ENCODE assay signal across 13 cellular contexts in genomic region chr15:40744810-40745152, GRCh38. TPM values are rescaled to one million over a fixed set of nuclear protein-coding genes. Genes with fewer than 3 reads are reported as not detected.
DNase-seq lines count a peak whose midpoint lies in the region; ATAC-seq and TF ChIP-seq lines count a peak whose summit lies in the region.
"Had no signal": no experiment of that assay in that cellular context is flagged by ENCODE, and none has a peak within 500 bp of the region (broad histone marks: within the 10 kb centered on the region; RNA-seq: fewer than 3 reads in every experiment).

No MANE protein-coding gene starts in this region.

- H3K27ac ChIP-seq in neural progenitor cell (peak overlapping the region; percentile 49), WERI-Rb-1 (no peak overlapping the region)
- H3K27ac ChIP-seq: 22Rv1 had no signal

- peaks cover 26% of the 10 kb centered on the region for H3F3A ChIP-seq in neural progenitor cell (ENCODE audit: low read depth)

- no peaks in the 10 kb centered on the region for H3K9me3 Mint-ChIP-seq in T-helper 1 cell treated with Interleukin-12 subunit alpha and Interleukin-12 subunit beta and Interleukin-4 antibody, amounts not matched to agents 30 μg/mL and 1 μg/mL, for 36 hours
- H3K9me3 Mint-ChIP-seq in HFFc6 (no peaks in the 10 kb centered on the region), neural progenitor cell (no peaks in the 10 kb centered on the region)
- H3K9me3 Mint-ChIP-seq in activated T-helper 2 cell treated with anti-CD3 and anti-CD28 coated beads, Interferon-gamma antibody, Interleukin-2, Interleukin-4, amounts not matched to agents 10 μg/mL and 5 μg/mL and 100 μg/mL, durations not matched to agents 14 hours and 24 hours and 36 hours, result no peaks in the 10 kb centered on the region
- H3K9me3 Mint-ChIP-seq: memory B cell had no signal

- DNase-seq in T-helper 1 cell (no peak), HFFc6 (no peak), neural progenitor cell (ENCODE audit: low spot score) (no peak), WERI-Rb-1 (no peak), putamen (ENCODE audit: low spot score) (no peak)
- DNase-seq in activated T-helper 2 cell treated with anti-CD3 and anti-CD28 coated beads, Interferon-gamma antibody, Interleukin-2, Interleukin-4, amounts not matched to agents 10 μg/mL and 5 μg/mL and 100 μg/mL, durations not matched to agents 14 hours and 24 hours and 36 hours (ENCODE audit: low spot score), result no peak
- DNase-seq: aorta, NCI-H1048 had no signal

- no peak overlapping the region for H3K4me2 ChIP-seq in neural progenitor cell

- no peak overlapping the region for H2AFZ ChIP-seq in neural progenitor cell (replicated peaks)

- H3K9me3 ChIP-seq in neural progenitor cell (ENCODE audit: low read depth), result no peaks in the 10 kb centered on the region
- H3K9me3 ChIP-seq in WERI-Rb-1 (ENCODE audit: severe bottlenecking), result no peaks in the 10 kb centered on the region

- peak overlapping the region; percentile 97 for H3K27ac Mint-ChIP-seq in T-helper 1 cell treated with Interleukin-12 subunit alpha and Interleukin-12 subunit beta and Interleukin-4 antibody, amounts not matched to agents 30 μg/mL and 1 μg/mL, for 36 hours
- peak overlapping the region; percentile 78; the same call in 1 of the 2 replicates for H3K27ac Mint-ChIP-seq in HFFc6
- peak overlapping the region; percentile 92 for H3K27ac Mint-ChIP-seq in activated T-helper 2 cell treated with anti-CD3 and anti-CD28 coated beads, Interferon-gamma antibody, Interleukin-2, Interleukin-4, amounts not matched to agents 10 μg/mL and 5 μg/mL and 100 μg/mL, durations not matched to agents 14 hours and 24 hours and 36 hours
- no peak overlapping the region for H3K27ac Mint-ChIP-seq in neural progenitor cell
- H3K27ac Mint-ChIP-seq: memory B cell had no signal

- H4K20me1 ChIP-seq in neural progenitor cell (ENCODE audit: low read depth), result no peaks in the 10 kb centered on the region

- H3K27me3 ChIP-seq in neural progenitor cell (no peaks in the 10 kb centered on the region), WERI-Rb-1 (ENCODE audit: insufficient read depth, low read depth, severe bottlenecking) (no peaks in the 10 kb centered on the region)

- no peaks in the 10 kb centered on the region for H3K27me3 Mint-ChIP-seq in T-helper 1 cell treated with Interleukin-12 subunit alpha and Interleukin-12 subunit beta and Interleukin-4 antibody, amounts not matched to agents 30 μg/mL and 1 μg/mL, for 36 hours (ENCODE audit: low read depth)
- H3K27me3 Mint-ChIP-seq in HFFc6 (ENCODE audit: insufficient read depth) (peaks cover 5% of the 10 kb centered on the region), neural progenitor cell (ENCODE audit: insufficient read depth, low read depth) (peaks cover 13% of the 10 kb centered on the region)
- H3K27me3 Mint-ChIP-seq in activated T-helper 2 cell treated with anti-CD3 and anti-CD28 coated beads, Interferon-gamma antibody, Interleukin-2, Interleukin-4, amounts not matched to agents 10 μg/mL and 5 μg/mL and 100 μg/mL, durations not matched to agents 14 hours and 24 hours and 36 hours (ENCODE audit: low read depth), result no peaks in the 10 kb centered on the region
- H3K27me3 Mint-ChIP-seq: memory B cell had no signal

- H3K4me3 ChIP-seq in neural progenitor cell (no peak overlapping the region), WERI-Rb-1 (ENCODE audit: low read depth, low read length) (no peak overlapping the region)

- intact Hi-C loops in activated T-helper 2 cell treated with anti-CD3 and anti-CD28 coated beads, Interferon-gamma antibody, Interleukin-2, Interleukin-4, amounts not matched to agents 10 μg/mL and 5 μg/mL and 100 μg/mL, durations not matched to agents 14 hours and 24 hours and 36 hours (cut with micrococcal nuclease), result loop anchor here (1.0 kb wide), 2 partner anchors 11 to 49 kb away; partner anchors contain the start of genes RAD51 and RMDN3

- H3K36me3 ChIP-seq in neural progenitor cell, result no peaks in the 10 kb centered on the region
- H3K36me3 ChIP-seq in WERI-Rb-1, result peaks cover 52% of the 10 kb centered on the region

- H3K4me1 ChIP-seq in neural progenitor cell, result no peaks in the 10 kb centered on the region

- H3K4me1 Mint-ChIP-seq in T-helper 1 cell treated with Interleukin-12 subunit alpha and Interleukin-12 subunit beta and Interleukin-4 antibody, amounts not matched to agents 30 μg/mL and 1 μg/mL, for 36 hours (ENCODE audit: low read depth), result peaks cover 30% of the 10 kb centered on the region
- peaks cover 31% of the 10 kb centered on the region for H3K4me1 Mint-ChIP-seq in HFFc6 (ENCODE audit: low read depth)
- peaks cover 24% of the 10 kb centered on the region for H3K4me1 Mint-ChIP-seq in activated T-helper 2 cell treated with anti-CD3 and anti-CD28 coated beads, Interferon-gamma antibody, Interleukin-2, Interleukin-4, amounts not matched to agents 10 μg/mL and 5 μg/mL and 100 μg/mL, durations not matched to agents 14 hours and 24 hours and 36 hours (ENCODE audit: low read depth)
- H3K4me1 Mint-ChIP-seq in neural progenitor cell, result no peaks in the 10 kb centered on the region

- no peak overlapping the region for H3K4me3 Mint-ChIP-seq in T-helper 1 cell treated with Interleukin-12 subunit alpha and Interleukin-12 subunit beta and Interleukin-4 antibody, amounts not matched to agents 30 μg/mL and 1 μg/mL, for 36 hours
- no peak overlapping the region for H3K4me3 Mint-ChIP-seq in HFFc6
- no peak overlapping the region for H3K4me3 Mint-ChIP-seq in activated T-helper 2 cell treated with anti-CD3 and anti-CD28 coated beads, Interferon-gamma antibody, Interleukin-2, Interleukin-4, amounts not matched to agents 10 μg/mL and 5 μg/mL and 100 μg/mL, durations not matched to agents 14 hours and 24 hours and 36 hours (ENCODE audit: low read depth)
- H3K4me3 Mint-ChIP-seq in neural progenitor cell, result no peak overlapping the region
- H3K4me3 Mint-ChIP-seq: memory B cell had no signal

- H3K79me2 ChIP-seq in neural progenitor cell (ENCODE audit: low read depth), result no peaks in the 10 kb centered on the region

- H3K9ac ChIP-seq in neural progenitor cell, result no peak overlapping the region

- H3K36me3 Mint-ChIP-seq in T-helper 1 cell treated with Interleukin-12 subunit alpha and Interleukin-12 subunit beta and Interleukin-4 antibody, amounts not matched to agents 30 μg/mL and 1 μg/mL, for 36 hours (ENCODE audit: low read depth), result peaks cover 29% of the 10 kb centered on the region
- H3K36me3 Mint-ChIP-seq in HFFc6 (ENCODE audit: low read depth) (peaks cover 8% of the 10 kb centered on the region), neural progenitor cell (peaks cover 21% of the 10 kb centered on the region)
- peaks cover 62% of the 10 kb centered on the region for H3K36me3 Mint-ChIP-seq in activated T-helper 2 cell treated with anti-CD3 and anti-CD28 coated beads, Interferon-gamma antibody, Interleukin-2, Interleukin-4, amounts not matched to agents 10 μg/mL and 5 μg/mL and 100 μg/mL, durations not matched to agents 14 hours and 24 hours and 36 hours (ENCODE audit: low read depth)

- TF ChIP-seq CTCF in HFFc6 (IDR thresholded peaks at IDR 0.05) (no peak), neural progenitor cell (IDR thresholded peaks at IDR 0.05) (no peak), WERI-Rb-1 (IDR thresholded peaks at IDR 0.05; ENCODE audit: low read depth, low read length) (no peak)

- ATAC-seq in HG02870 (IDR thresholded peaks at IDR 0.05; ENCODE audit: unreplicated experiment), result no peak

RNA-seq across cellular contexts. Expression of gene RMDN3, which starts 10.3 kb away (rescaled TPM):
- 10 to 100 TPM; 32.6 to 43.2 (median 35.6) TPM for total RNA-seq in HFFc6 (2021; fragmentation: NEBNext Ultra II Directional; extraction: Animal tissue kit (Norgen Biotek cat#: 25700))
- 28.3 and 30.6 TPM in 2 replicates for total RNA-seq in activated T-helper 2 cell treated with anti-CD3 and anti-CD28 coated beads, Interferon-gamma antibody, Interleukin-2, Interleukin-4, amounts not matched to agents 10 μg/mL and 5 μg/mL and 100 μg/mL, durations not matched to agents 14 hours and 24 hours and 36 hours
- 13.2 and 16.3 TPM in 2 replicates for total RNA-seq in neural progenitor cell (ENCODE audit: low replicate concordance)

RNA-seq across cellular contexts. Expression of gene GCHFR, which starts 19.1 kb away (rescaled TPM):
- 1 to 10 TPM; 1.6 to 3.1 (median 2.7) TPM for total RNA-seq in HFFc6 (2021; fragmentation: NEBNext Ultra II Directional; extraction: Animal tissue kit (Norgen Biotek cat#: 25700))
- 43.7 and 44.7 TPM in 2 replicates for total RNA-seq in activated T-helper 2 cell treated with anti-CD3 and anti-CD28 coated beads, Interferon-gamma antibody, Interleukin-2, Interleukin-4, amounts not matched to agents 10 μg/mL and 5 μg/mL and 100 μg/mL, durations not matched to agents 14 hours and 24 hours and 36 hours
- total RNA-seq in neural progenitor cell (ENCODE audit: low replicate concordance), result 2.8 and 3.0 TPM in 2 replicates

RNA-seq across cellular contexts. Expression of gene C15orf62, which starts 25.0 kb away (rescaled TPM):
- total RNA-seq in HFFc6 (2021; fragmentation: NEBNext Ultra II Directional; extraction: Animal tissue kit (Norgen Biotek cat#: 25700)), result under 1 TPM in 2 of 6 experiments, not detected in 4; 0.14 to 0.20 TPM
- 0.48 and 0.76 TPM in 2 replicates for total RNA-seq in activated T-helper 2 cell treated with anti-CD3 and anti-CD28 coated beads, Interferon-gamma antibody, Interleukin-2, Interleukin-4, amounts not matched to agents 10 μg/mL and 5 μg/mL and 100 μg/mL, durations not matched to agents 14 hours and 24 hours and 36 hours
- total RNA-seq in neural progenitor cell (ENCODE audit: low replicate concordance), result not detected in 2 replicates
- total RNA-seq: IMR-90 had no signal

RNA-seq across cellular contexts. Expression of gene RAD51, which starts 49.8 kb away (rescaled TPM):
- total RNA-seq in HFFc6 (2021; fragmentation: NEBNext Ultra II Directional; extraction: Animal tissue kit (Norgen Biotek cat#: 25700)), result 10 to 100 TPM in 5 of 6 experiments, 1 to 10 TPM in 1; 8.2 to 15.9 (median 12.1) TPM
- 51.4 and 53.8 TPM in 2 replicates for total RNA-seq in activated T-helper 2 cell treated with anti-CD3 and anti-CD28 coated beads, Interferon-gamma antibody, Interleukin-2, Interleukin-4, amounts not matched to agents 10 μg/mL and 5 μg/mL and 100 μg/mL, durations not matched to agents 14 hours and 24 hours and 36 hours
- 27.2 and 48.1 TPM in 2 replicates for total RNA-seq in neural progenitor cell (ENCODE audit: low replicate concordance)

Comparison
In these comparisons a context has a peak if more than half of its experiments do, and no peak if none do; other contexts are left out.
1. RNA of gene GCHFR, which starts 19.1 kb away (total RNA-seq): 43.7 to 44.7 TPM in activated T-helper 2 cell treated with anti-CD3 and anti-CD28 coated beads, Interferon-gamma antibody, Interleukin-2, Interleukin-4, amounts not matched to agents 10 μg/mL and 5 μg/mL and 100 μg/mL, durations not matched to agents 14 hours and 24 hours and 36 hours; 1.6 to 3.1 TPM in HFFc6 and 2.8 to 3.0 TPM in neural progenitor cell; every median in the first group is over 10 times any median in the second.